In the genomic region with DNA sequence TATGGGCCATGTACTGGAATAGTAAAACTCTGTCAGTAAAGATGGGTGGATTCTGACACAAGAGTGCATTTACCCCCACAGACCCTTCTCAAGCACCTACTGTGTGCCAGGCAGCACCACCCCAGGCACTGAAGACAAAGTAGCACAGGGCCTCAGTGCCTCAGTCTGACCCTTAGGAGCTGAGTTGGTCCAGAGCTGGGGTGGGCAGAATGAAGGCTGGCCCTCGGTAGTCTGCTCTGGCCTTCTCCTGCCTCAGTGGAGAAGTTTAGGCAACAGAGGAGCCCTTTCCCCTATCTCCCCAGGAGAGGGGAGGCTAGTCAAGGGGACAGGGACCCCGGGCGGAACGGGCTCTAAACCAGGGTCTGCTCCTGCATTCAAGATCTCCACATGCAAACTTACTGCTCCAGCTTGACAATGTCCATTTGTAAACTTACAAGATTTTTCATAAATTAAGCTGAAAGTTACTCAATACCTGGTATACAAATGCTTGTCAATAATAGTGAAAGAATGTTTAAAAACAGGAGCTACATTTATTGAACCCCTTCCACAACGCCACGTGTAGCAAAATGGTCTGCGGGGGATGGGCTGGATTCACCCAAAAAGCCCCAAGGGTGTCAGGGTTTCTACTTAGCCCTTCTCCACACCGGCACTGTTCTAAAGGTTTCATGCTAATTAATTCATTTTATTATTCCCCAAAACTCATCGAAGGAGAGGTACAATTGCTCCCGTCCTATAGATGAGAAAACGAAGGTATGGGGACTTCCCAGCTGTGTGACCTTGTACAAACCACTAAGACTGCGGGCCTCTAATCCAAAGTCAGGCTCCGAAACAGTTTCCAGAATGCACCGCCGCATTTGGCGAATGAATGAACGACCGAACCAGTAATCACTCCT, we compare ENCODE assay signal across 8 cellular contexts. TPM values are rescaled to one million over a fixed set of nuclear protein-coding genes. Genes with fewer than 3 reads are reported as not detected.
A peak's percentile ranks its signal among the peaks of the same experiment; 100 is the strongest.
DNase-seq lines count a peak whose midpoint lies in the region; ATAC-seq and TF ChIP-seq lines count a peak whose summit lies in the region.

No MANE protein-coding gene starts in this region.

- H3K4me3 Mint-ChIP-seq in activated CD8-positive, alpha-beta T cell treated with anti-CD3 and anti-CD28 coated beads, Interleukin-2, amount 10 ng/mL, durations not matched to agents 7 days and 5 days = peak overlapping the region; percentile 92

- H3K4me3 ChIP-seq in GM08714 (ENCODE audit: low read length) = peak overlapping the region; percentile 98
- peak overlapping the region; percentile 77 for H3K4me3 ChIP-seq in fibroblast of villous mesenchyme (ENCODE audit: low read depth, low read length)
- peak overlapping the region; percentile 69 for H3K4me3 ChIP-seq in skeletal muscle cell (ENCODE audit: low read depth, low read length)

- H3K36me3 Mint-ChIP-seq in activated CD8-positive, alpha-beta T cell treated with anti-CD3 and anti-CD28 coated beads, Interleukin-2, amount 10 ng/mL, durations not matched to agents 7 days and 5 days (ENCODE audit: low read depth) = peaks cover 37% of the 10 kb centered on the region

- POLR2A ChIA-PET in activated CD8-positive, alpha-beta T cell treated with anti-CD3 and anti-CD28 coated beads, Interleukin-2, amount 10 ng/mL, durations not matched to agents 7 days and 5 days (lab: Charles Lee) = interaction anchor here (0.6 to 1.2 kb wide), 4 partner anchors 8 to 174 kb away, joined by 4 read pairs; partner anchors contain the start of gene SKP1

- DNase-seq in activated CD8-positive, alpha-beta T cell treated with anti-CD3 and anti-CD28 coated beads, Interleukin-2, amount 10 ng/mL, durations not matched to agents 7 days and 5 days = peak; percentile 51
- DNase-seq in fibroblast of villous mesenchyme (ENCODE audit: low read depth) (no peak), skeletal muscle cell (ENCODE audit: low read depth) (no peak), NOMO-1 treated with dmso at 0.1 percent for 144 hours (lab: John Stamatoyannopoulos, UW; ENCODE audit: unreplicated experiment) (no peak), DMS114 treated with DMSO at 0.1 percent for 48 hours (lab: John Stamatoyannopoulos, UW; ENCODE audit: unreplicated experiment) (no peak)

- ATAC-seq in HG02973 (IDR thresholded peaks at IDR 0.05; ENCODE audit: unreplicated experiment) (peak; percentile 1), GM21576 (IDR thresholded peaks at IDR 0.05; ENCODE audit: unreplicated experiment) (no peak)
- ATAC-seq in activated CD8-positive, alpha-beta T cell treated with anti-CD3 and anti-CD28 coated beads, Interleukin-2, amount 10 ng/mL, durations not matched to agents 7 days and 5 days = no peak

- H3K27ac Mint-ChIP-seq in activated CD8-positive, alpha-beta T cell treated with anti-CD3 and anti-CD28 coated beads, Interleukin-2, amount 10 ng/mL, durations not matched to agents 7 days and 5 days = peak overlapping the region; percentile 98

- no peaks in the 10 kb centered on the region for H3K27me3 Mint-ChIP-seq in activated CD8-positive, alpha-beta T cell treated with anti-CD3 and anti-CD28 coated beads, Interleukin-2, amount 10 ng/mL, durations not matched to agents 7 days and 5 days (ENCODE audit: low read depth)

- TF ChIP-seq CTCF in fibroblast of villous mesenchyme (IDR thresholded peaks at IDR 0.05; ENCODE audit: insufficient read depth, low read depth, low read length) = no peak

- CTCF ChIA-PET in activated CD8-positive, alpha-beta T cell treated with anti-CD3 and anti-CD28 coated beads, Interleukin-2, amount 10 ng/mL, durations not matched to agents 7 days and 5 days (lab: Charles Lee) = interaction anchor here (1.4 to 4.4 kb wide), 3 partner anchors 9 to 36 kb away, joined by 3 to 38 read pairs (median 13); no protein-coding TSS in a partner anchor

- H3K4me1 Mint-ChIP-seq in activated CD8-positive, alpha-beta T cell treated with anti-CD3 and anti-CD28 coated beads, Interleukin-2, amount 10 ng/mL, durations not matched to agents 7 days and 5 days (ENCODE audit: low read depth) = peaks cover 53% of the 10 kb centered on the region

- H3K9me3 Mint-ChIP-seq in activated CD8-positive, alpha-beta T cell treated with anti-CD3 and anti-CD28 coated beads, Interleukin-2, amount 10 ng/mL, durations not matched to agents 7 days and 5 days (ENCODE audit: insufficient read depth) = no peaks in the 10 kb centered on the region

RNA-seq across cellular contexts. Expression of gene VDAC1, which starts 1.5 kb away (rescaled TPM):
- total RNA-seq in activated CD8-positive, alpha-beta T cell treated with anti-CD3 and anti-CD28 coated beads, Interleukin-2, amount 10 ng/mL, durations not matched to agents 7 days and 5 days = 100 to 1,000 TPM; 250 to 259 TPM
- 263 and 350 TPM in 2 replicates for total RNA-seq in fibroblast of villous mesenchyme

RNA-seq across cellular contexts. Expression of gene C5orf15, which starts 34.9 kb away (rescaled TPM):
- total RNA-seq in activated CD8-positive, alpha-beta T cell treated with anti-CD3 and anti-CD28 coated beads, Interleukin-2, amount 10 ng/mL, durations not matched to agents 7 days and 5 days = 10 to 100 TPM; 19.2 to 21.3 TPM
- total RNA-seq in fibroblast of villous mesenchyme = 53.8 and 103 TPM in 2 replicates
